ENCODE assay signal across 1 cellular context in the genomic region with DNA sequence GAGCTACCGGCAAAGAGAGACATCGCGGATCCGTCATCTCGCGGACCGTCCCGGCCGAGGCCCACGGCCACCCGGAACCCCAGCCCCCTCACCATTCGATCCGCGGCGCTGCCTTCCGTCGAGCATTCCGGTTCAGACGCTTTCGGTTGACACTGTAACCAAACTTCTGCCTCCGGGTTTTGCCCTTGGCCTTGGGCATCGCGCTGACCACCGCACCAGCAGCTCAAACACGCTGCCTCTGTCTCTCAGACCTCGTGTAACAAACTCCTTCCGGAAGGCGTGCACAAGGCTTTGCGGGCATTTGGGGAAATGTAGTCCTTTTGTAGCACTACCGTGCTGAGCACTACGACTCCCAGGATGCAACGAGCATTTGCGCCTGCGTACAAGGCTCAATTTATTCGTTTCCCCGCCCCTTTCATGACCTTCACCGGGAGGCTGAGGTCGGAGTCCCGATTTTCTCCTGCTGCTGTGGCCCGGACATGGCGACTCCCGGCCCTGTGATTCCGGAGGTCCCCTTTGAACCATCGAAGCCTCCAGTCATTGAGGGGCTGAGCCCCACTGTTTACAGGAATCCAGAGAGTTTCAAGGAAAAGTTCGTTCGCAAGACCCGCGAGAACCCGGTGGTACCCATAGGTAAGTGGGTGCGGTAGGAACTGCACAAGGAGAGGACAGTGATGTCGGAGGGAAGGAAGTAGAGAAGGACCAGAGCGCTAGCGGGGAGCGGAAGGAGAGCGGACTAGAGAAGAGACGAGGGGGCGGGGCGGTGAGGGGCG.
TF ChIP-seq lines count a peak whose summit lies in the region.

Gene HIGD2A, plus strand, starts transcription at position 411 of the 773 bp plus-strand sequence. Its CDS starts 69 bp downstream, at position 480.
Gene NOP16, minus strand, starts transcription at position 258 of the 773 bp plus-strand sequence. Its CDS starts 59 bp downstream, at position 199.

TF ChIP-seq in HepG2, 621 proteins besides CTCF, POLR2A, EP300 and RAD21 (continued from another document and continues in another):
- 0 out of 2 replicates have a peak, but pooled peaks have one; percentile 6 for TF ChIP-seq RERE (CRISPR knock-in tag; IDR thresholded peaks at IDR 0.05; ENCODE audit: low read depth)
- no peak for TF ChIP-seq SKI (IDR thresholded peaks at IDR 0.05; ENCODE audit: partially characterized antibody)
- TF ChIP-seq, protein P1, sequence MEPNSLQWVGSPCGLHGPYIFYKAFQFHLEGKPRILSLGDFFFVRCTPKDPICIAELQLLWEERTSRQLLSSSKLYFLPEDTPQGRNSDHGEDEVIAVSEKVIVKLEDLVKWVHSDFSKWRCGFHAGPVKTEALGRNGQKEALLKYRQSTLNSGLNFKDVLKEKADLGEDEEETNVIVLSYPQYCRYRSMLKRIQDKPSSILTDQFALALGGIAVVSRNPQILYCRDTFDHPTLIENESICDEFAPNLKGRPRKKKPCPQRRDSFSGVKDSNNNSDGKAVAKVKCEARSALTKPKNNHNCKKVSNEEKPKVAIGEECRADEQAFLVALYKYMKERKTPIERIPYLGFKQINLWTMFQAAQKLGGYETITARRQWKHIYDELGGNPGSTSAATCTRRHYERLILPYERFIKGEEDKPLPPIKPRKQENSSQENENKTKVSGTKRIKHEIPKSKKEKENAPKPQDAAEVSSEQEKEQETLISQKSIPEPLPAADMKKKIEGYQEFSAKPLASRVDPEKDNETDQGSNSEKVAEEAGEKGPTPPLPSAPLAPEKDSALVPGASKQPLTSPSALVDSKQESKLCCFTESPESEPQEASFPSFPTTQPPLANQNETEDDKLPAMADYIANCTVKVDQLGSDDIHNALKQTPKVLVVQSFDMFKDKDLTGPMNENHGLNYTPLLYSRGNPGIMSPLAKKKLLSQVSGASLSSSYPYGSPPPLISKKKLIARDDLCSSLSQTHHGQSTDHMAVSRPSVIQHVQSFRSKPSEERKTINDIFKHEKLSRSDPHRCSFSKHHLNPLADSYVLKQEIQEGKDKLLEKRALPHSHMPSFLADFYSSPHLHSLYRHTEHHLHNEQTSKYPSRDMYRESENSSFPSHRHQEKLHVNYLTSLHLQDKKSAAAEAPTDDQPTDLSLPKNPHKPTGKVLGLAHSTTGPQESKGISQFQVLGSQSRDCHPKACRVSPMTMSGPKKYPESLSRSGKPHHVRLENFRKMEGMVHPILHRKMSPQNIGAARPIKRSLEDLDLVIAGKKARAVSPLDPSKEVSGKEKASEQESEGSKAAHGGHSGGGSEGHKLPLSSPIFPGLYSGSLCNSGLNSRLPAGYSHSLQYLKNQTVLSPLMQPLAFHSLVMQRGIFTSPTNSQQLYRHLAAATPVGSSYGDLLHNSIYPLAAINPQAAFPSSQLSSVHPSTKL (CRISPR knock-in tag; IDR thresholded peaks at IDR 0.05): peak; percentile 5; the same call in 1 of the 2 replicates
- TF ChIP-seq ZFP82 (CRISPR knock-in tag; IDR thresholded peaks at IDR 0.05; ENCODE audit: borderline replicate concordance): peak; percentile 73; the same call in 1 of the 2 replicates
- TF ChIP-seq TBP (CRISPR knock-in tag; IDR thresholded peaks at IDR 0.05): no peak
- no peak for TF ChIP-seq HIVEP1 (CRISPR knock-in tag; IDR thresholded peaks at IDR 0.05)
- no peak for TF ChIP-seq HHEX (CRISPR knock-in tag; IDR thresholded peaks at IDR 0.05)
- peak; percentile 81; the same call in 1 of the 2 replicates for TF ChIP-seq ZNF878 (CRISPR knock-in tag; IDR thresholded peaks at IDR 0.05)
- peak; percentile 73; the same call in 1 of the 2 replicates for TF ChIP-seq KDM5B (CRISPR knock-in tag; IDR thresholded peaks at IDR 0.05; ENCODE audit: borderline replicate concordance)
- TF ChIP-seq, protein P2, sequence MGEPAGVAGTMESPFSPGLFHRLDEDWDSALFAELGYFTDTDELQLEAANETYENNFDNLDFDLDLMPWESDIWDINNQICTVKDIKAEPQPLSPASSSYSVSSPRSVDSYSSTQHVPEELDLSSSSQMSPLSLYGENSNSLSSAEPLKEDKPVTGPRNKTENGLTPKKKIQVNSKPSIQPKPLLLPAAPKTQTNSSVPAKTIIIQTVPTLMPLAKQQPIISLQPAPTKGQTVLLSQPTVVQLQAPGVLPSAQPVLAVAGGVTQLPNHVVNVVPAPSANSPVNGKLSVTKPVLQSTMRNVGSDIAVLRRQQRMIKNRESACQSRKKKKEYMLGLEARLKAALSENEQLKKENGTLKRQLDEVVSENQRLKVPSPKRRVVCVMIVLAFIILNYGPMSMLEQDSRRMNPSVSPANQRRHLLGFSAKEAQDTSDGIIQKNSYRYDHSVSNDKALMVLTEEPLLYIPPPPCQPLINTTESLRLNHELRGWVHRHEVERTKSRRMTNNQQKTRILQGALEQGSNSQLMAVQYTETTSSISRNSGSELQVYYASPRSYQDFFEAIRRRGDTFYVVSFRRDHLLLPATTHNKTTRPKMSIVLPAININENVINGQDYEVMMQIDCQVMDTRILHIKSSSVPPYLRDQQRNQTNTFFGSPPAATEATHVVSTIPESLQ (CRISPR knock-in tag; conservative IDR thresholded peaks at IDR 0.05): no peak
- peak; percentile 98 for TF ChIP-seq DMAP1 (CRISPR knock-in tag; IDR thresholded peaks at IDR 0.05)
- peak in 1 of 2 experiments; percentile 50; a peak in 1 of 4 replicates for TF ChIP-seq REST (IDR thresholded peaks at IDR 0.05; ENCODE audit: borderline replicate concordance in 1 of 2, low read depth in 1 of 2, low read length in 2 of 2)
- no peak for TF ChIP-seq CREB3 (CRISPR knock-in tag; IDR thresholded peaks at IDR 0.05)
- peak; percentile 11; the same call in 1 of the 2 replicates for TF ChIP-seq MIER3 (CRISPR knock-in tag; IDR thresholded peaks at IDR 0.05; ENCODE audit: borderline replicate concordance)
- no peak for TF ChIP-seq ZNF251 (CRISPR knock-in tag; IDR thresholded peaks at IDR 0.05)
- TF ChIP-seq MIXL1 (CRISPR knock-in tag; IDR thresholded peaks at IDR 0.05): no peak; the same call in 1 of the 2 replicates
- no peak for TF ChIP-seq ZNF253 (CRISPR knock-in tag; IDR thresholded peaks at IDR 0.05; ENCODE audit: borderline replicate concordance)
- peak; percentile 89 for TF ChIP-seq HCFC1 (IDR thresholded peaks at IDR 0.05; ENCODE audit: low read depth, low read length)
- peak; percentile 79 for TF ChIP-seq KLF6 (CRISPR knock-in tag; IDR thresholded peaks at IDR 0.05)
- peak; percentile 32 for TF ChIP-seq TBL1XR1 (IDR thresholded peaks at IDR 0.05; ENCODE audit: borderline replicate concordance, low read length, partially characterized antibody)
- TF ChIP-seq DPF2 (CRISPR knock-in tag; IDR thresholded peaks at IDR 0.05; ENCODE audit: borderline replicate concordance, low read depth): no peak
- no peak for TF ChIP-seq ZNF263 (CRISPR knock-in tag; IDR thresholded peaks at IDR 0.05)
- peak; percentile 97 for TF ChIP-seq MAX (IDR thresholded peaks at IDR 0.05)
- TF ChIP-seq GZF1 (CRISPR knock-in tag; IDR thresholded peaks at IDR 0.05): no peak
- TF ChIP-seq, protein P3, sequence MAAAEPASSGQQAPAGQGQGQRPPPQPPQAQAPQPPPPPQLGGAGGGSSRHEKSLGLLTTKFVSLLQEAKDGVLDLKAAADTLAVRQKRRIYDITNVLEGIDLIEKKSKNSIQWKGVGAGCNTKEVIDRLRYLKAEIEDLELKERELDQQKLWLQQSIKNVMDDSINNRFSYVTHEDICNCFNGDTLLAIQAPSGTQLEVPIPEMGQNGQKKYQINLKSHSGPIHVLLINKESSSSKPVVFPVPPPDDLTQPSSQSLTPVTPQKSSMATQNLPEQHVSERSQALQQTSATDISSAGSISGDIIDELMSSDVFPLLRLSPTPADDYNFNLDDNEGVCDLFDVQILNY (CRISPR knock-in tag; conservative IDR thresholded peaks at IDR 0.05): 0 out of 2 replicates have a peak, but pooled peaks have one; percentile 40
- TF ChIP-seq ZNF605 (CRISPR knock-in tag; IDR thresholded peaks at IDR 0.05): peak; percentile 82
- no peak for TF ChIP-seq BHLHE40 (IDR thresholded peaks at IDR 0.05; ENCODE audit: low read length)
- TF ChIP-seq, protein P4, sequence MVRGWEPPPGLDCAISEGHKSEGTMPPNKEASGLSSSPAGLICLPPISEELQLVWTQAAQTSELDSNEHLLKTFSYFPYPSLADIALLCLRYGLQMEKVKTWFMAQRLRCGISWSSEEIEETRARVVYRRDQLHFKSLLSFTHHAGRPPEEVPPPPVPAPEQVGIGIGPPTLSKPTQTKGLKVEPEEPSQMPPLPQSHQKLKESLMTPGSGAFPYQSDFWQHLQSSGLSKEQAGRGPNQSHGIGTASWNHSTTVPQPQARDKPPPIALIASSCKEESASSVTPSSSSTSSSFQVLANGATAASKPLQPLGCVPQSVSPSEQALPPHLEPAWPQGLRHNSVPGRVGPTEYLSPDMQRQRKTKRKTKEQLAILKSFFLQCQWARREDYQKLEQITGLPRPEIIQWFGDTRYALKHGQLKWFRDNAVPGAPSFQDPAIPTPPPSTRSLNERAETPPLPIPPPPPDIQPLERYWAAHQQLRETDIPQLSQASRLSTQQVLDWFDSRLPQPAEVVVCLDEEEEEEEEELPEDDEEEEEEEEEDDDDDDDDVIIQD (CRISPR knock-in tag; IDR thresholded peaks at IDR 0.05; ENCODE audit: low read depth): no peak
- no peak; the same call in 1 of the 2 replicates for TF ChIP-seq MAFF (IDR thresholded peaks at IDR 0.05; ENCODE audit: low read depth, low read length)
- peak; percentile 15; the same call in 1 of the 2 replicates for TF ChIP-seq HOXD1 (CRISPR knock-in tag; IDR thresholded peaks at IDR 0.05)
- no peak for TF ChIP-seq ATAD3A (CRISPR knock-in tag; IDR thresholded peaks at IDR 0.05)
- no peak; the same call in 1 of the 2 replicates for TF ChIP-seq AHR (CRISPR knock-in tag; IDR thresholded peaks at IDR 0.05)
- no peak for TF ChIP-seq ZNF772 (CRISPR knock-in tag; IDR thresholded peaks at IDR 0.05)
- TF ChIP-seq SOX13 (IDR thresholded peaks at IDR 0.05): no peak
- TF ChIP-seq SOX13 (CRISPR knock-in tag; conservative IDR thresholded peaks at IDR 0.05 in 1 of 2, IDR thresholded peaks at IDR 0.05 in 1 of 2): 0 out of 4 replicates have a peak, but pooled peaks of 1 of the 2 experiments have one; percentile 3
